ENCODE assay signal across 1 cellular context in the genomic region with DNA sequence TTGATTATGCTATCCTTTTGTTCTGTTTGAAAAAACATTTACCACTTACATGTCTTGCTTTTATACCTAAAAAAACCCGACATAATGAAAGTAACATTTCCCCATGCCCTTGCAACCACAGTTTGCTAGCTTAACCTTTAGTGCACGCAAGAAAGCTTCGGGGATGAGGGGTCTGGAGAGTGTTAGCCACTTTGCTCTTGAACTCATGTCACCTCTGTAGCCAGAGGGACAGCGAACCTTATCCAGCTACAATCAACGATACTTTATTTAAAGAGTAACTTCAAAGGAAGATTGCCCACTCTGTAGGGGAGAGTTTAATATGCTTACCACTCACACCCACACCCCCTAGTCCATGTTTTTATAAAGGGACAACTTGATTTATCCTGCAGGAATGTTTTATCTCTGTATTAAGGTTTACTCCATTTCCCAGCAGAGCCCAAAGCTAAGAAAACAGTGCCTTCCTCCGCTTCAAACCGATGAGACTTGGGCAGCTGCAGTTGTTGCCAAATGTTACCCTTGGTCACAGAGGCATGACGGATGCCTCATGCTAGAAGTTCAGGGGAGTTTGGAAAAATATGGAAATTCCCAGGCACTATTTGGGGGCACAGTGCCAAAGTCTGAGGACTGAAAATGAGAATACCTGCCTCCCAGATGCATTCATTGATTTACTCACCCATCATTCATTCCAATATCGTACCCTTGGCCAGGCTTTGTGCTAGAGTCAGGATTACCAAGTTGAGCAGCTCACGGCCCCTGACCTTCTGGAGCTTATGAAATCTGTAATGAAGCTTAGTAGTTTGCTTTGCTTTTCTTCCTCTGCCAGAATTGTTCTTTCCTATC.
TF ChIP-seq lines count a peak whose summit lies in the region.

No MANE protein-coding gene starts in this region.

TF ChIP-seq in H1, 55 proteins besides CTCF, POLR2A, EP300 and RAD21:
- TF ChIP-seq POLR2AphosphoS5 (IDR thresholded peaks at IDR 0.05; ENCODE audit: low read depth, low read length) (no peak), CTBP2 (IDR thresholded peaks at IDR 0.05; ENCODE audit: borderline replicate concordance, insufficient read depth, insufficient read length, low read length) (no peak), KDM5A (IDR thresholded peaks at IDR 0.05; ENCODE audit: low read length) (no peak), JUN (IDR thresholded peaks at IDR 0.05; ENCODE audit: low read depth, low read length) (no peak)
TF ChIP-seq in H1: peak in this region for 0.
